Comparison of ENCODE assay signal across 23 cellular contexts in genomic region chr5:159910843-159911229, GRCh38. TPM values are rescaled to one million over a fixed set of nuclear protein-coding genes. Genes with fewer than 3 reads are reported as not detected.
DNase-seq lines count a peak whose midpoint lies in the region; FAIRE-seq and TF ChIP-seq lines count a peak whose summit lies in the region.
"Had no signal": no experiment of that assay in that cellular context is flagged by ENCODE, and none has a peak within 500 bp of the region (broad histone marks: within the 10 kb centered on the region; RNA-seq: fewer than 3 reads in every experiment).

No MANE protein-coding gene starts in this region.

- H3K4me1 ChIP-seq in mammary epithelial cell (ENCODE audit: insufficient read depth, low read length) (peaks cover 65% of the 10 kb centered on the region), kidney (ENCODE audit: control insufficient read depth in 1 of 2, insufficient read depth in 1 of 2, low read depth in 1 of 2, low read length in 2 of 2) (peaks cover 23 to 43% of the 10 kb centered on the region in 2 donors), neuronal stem cell (ENCODE audit: control insufficient read depth in 2 of 2, insufficient read depth in 1 of 2, low read depth in 1 of 2, low read length in 2 of 2) (peaks cover 0 to 12% of the 10 kb centered on the region in 2 donors)
- H3K4me1 ChIP-seq: BE2C, Caco-2 had no signal

- no peak overlapping the region for H2BK15ac ChIP-seq in neuronal stem cell (ENCODE audit: low read length)

- H2AFZ ChIP-seq in mammary epithelial cell (ENCODE audit: low read depth, low read length) (no peak overlapping the region), neuronal stem cell (ENCODE audit: low read length) (no peak overlapping the region)
- H2AFZ ChIP-seq: GM23248 had no signal

- H3K4me3 Mint-ChIP-seq in MCF 10A (ENCODE audit: unreplicated experiment): no peak overlapping the region
- H3K4me3 Mint-ChIP-seq in chondrocyte (ENCODE audit: unreplicated experiment): no peak overlapping the region
- H3K4me3 Mint-ChIP-seq: CD4-positive, CD25-positive, alpha-beta regulatory T cell had no signal

- FAIRE-seq in kidney (lab: Jason Lieb, UNC) (no peak), frontal cortex (lab: Jason Lieb, UNC) (no peak)

- CTCF ChIA-PET in MCF 10A (lab: Yijun Ruan, JAX): interaction anchor here (0.5 to 4.8 kb wide), 4 partner anchors 26 to 466 kb away, joined by 3 to 22 read pairs (median 6); no protein-coding TSS in a partner anchor
- CTCF ChIA-PET in mammary epithelial cell (lab: Charles Lee; ENCODE audit: low non-redundant PET): no interaction called here

- no peak overlapping the region for H2BK120ac ChIP-seq in neuronal stem cell (ENCODE audit: low read depth, low read length)

- no peak overlapping the region for H4K8ac ChIP-seq in neuronal stem cell (ENCODE audit: low read depth, low read length)

- no peaks in the 10 kb centered on the region for H3K27me3 ChIP-seq in mammary epithelial cell (ENCODE audit: insufficient read depth, low read length)
- peaks cover 0 to 41% (median 11%) of the 10 kb centered on the region in 3 experiments for H3K27me3 ChIP-seq in neuronal stem cell (ENCODE audit: control insufficient read depth in 3 of 3, insufficient read depth in 3 of 3, low read depth in 1 of 3, low read length in 3 of 3)

- H3K36me3 Mint-ChIP-seq in MCF 10A (ENCODE audit: insufficient read depth, unreplicated experiment) (peaks cover 6% of the 10 kb centered on the region), chondrocyte (ENCODE audit: low read depth) (no peaks in the 10 kb centered on the region)
- H3K36me3 Mint-ChIP-seq: CD4-positive, CD25-positive, alpha-beta regulatory T cell had no signal

- in situ Hi-C loops in mammary epithelial cell (cut with MboI; ENCODE audit: low sequenced_read_pairs in 2 of 2): loop anchor here (10.0 to 25.0 kb wide), 3 partner anchors 324 to 466 kb away; no protein-coding TSS in a partner anchor

- intact Hi-C loops in MCF 10A (cut with micrococcal nuclease) (no loop called here), mammary epithelial cell (cut with micrococcal nuclease) (no loop called here), kidney (cut with DNase I) (no loop called here)

- H4K91ac ChIP-seq in neuronal stem cell (ENCODE audit: low read depth, low read length, poor library complexity): no peak overlapping the region

- H3K79me1 ChIP-seq in neuronal stem cell (ENCODE audit: low read depth, low read length): no peaks in the 10 kb centered on the region

- H3K9me3 Mint-ChIP-seq in MCF 10A (ENCODE audit: unreplicated experiment) (no peaks in the 10 kb centered on the region), chondrocyte (ENCODE audit: low read depth) (no peaks in the 10 kb centered on the region)

- H3K4me2 ChIP-seq in mammary epithelial cell (ENCODE audit: insufficient read depth, low read depth, low read length): no peak overlapping the region
- no peak overlapping the region for H3K4me2 ChIP-seq in neuronal stem cell (ENCODE audit: insufficient read depth, low read length, poor library complexity, severe bottlenecking)

- no peak overlapping the region for H3K9ac ChIP-seq in mammary epithelial cell (ENCODE audit: insufficient read depth, low read length)
- H3K9ac ChIP-seq in kidney (ENCODE audit: low read length in 2 of 2): no peak overlapping the region
- no peak overlapping the region for H3K9ac ChIP-seq in neuronal stem cell (ENCODE audit: low read depth, low read length, poor library complexity)
- H3K9ac ChIP-seq: GM23248 had no signal

- H3K4ac ChIP-seq in neuronal stem cell (ENCODE audit: low read length): no peak overlapping the region

- no peak overlapping the region for H2BK12ac ChIP-seq in neuronal stem cell (ENCODE audit: low read length)

- H3K4me3 ChIP-seq in mammary epithelial cell (replicated peaks in 1 of 3; ENCODE audit: insufficient read depth in 1 of 3, low read depth in 2 of 3, low read length in 3 of 3) (no peak overlapping the region), kidney (ENCODE audit: low read length in 2 of 2) (no peak overlapping the region), neuronal stem cell (ENCODE audit: low read length in 2 of 2) (no peak overlapping the region)
- H3K4me3 ChIP-seq: GM23248 had no signal

- H2BK5ac ChIP-seq in neuronal stem cell (ENCODE audit: low read length): no peak overlapping the region

- no peak for DNase-seq in MCF 10A (ENCODE audit: unreplicated experiment)
- DNase-seq in mammary epithelial cell: no peak
- no peak for DNase-seq in kidney
- no peak for DNase-seq in neuronal stem cell (ENCODE audit: low spot score)
- DNase-seq in frontal cortex (ENCODE audit: low spot score in 2 of 2): no peak
- no peak for DNase-seq in activated naive CD4-positive, alpha-beta T cell treated with Interleukin-2 at 50 U/mL for 16 hours
- no peak for DNase-seq in NCI-H2107 (lab: John Stamatoyannopoulos, UW)
- no peak for DNase-seq in chondrocyte (ENCODE audit: low spot score)
- DNase-seq: 8988T; BE2C; Caco-2; CD4-positive, CD25-positive, alpha-beta regulatory T cell; DMS153; GDM1; GM23248; KBM-7; NCI-H1105 treated with DMSO at 0.1 percent for 48 hours; NCI-H1694; NCI-H2081 treated with DMSO at 0.1 percent for 48 hours; NK-92 treated with Interleukin-12 subunit alpha and Interleukin-12 subunit beta, amount 100 ng/mL, for 24 hours; SHP77 had no signal

- H3K9me3 ChIP-seq in mammary epithelial cell (replicated peaks; ENCODE audit: insufficient read depth, low read length): no peaks in the 10 kb centered on the region
- no peaks in the 10 kb centered on the region for H3K9me3 ChIP-seq in kidney (ENCODE audit: control insufficient read depth in 1 of 2, low read length in 2 of 2)
- no peaks in the 10 kb centered on the region for H3K9me3 ChIP-seq in neuronal stem cell (replicated peaks in 1 of 2; ENCODE audit: control insufficient read depth in 2 of 2, insufficient read depth in 1 of 2, low read depth in 1 of 2, low read length in 2 of 2)
- H3K9me3 ChIP-seq: BE2C, Caco-2 had no signal

- H3K14ac ChIP-seq in neuronal stem cell (ENCODE audit: low read length): no peak overlapping the region

- dilution Hi-C loops in mammary epithelial cell (cut with HindIII; ENCODE audit: low sequenced_read_pairs): no loop called here

- H2AK5ac ChIP-seq in neuronal stem cell (ENCODE audit: low read depth, low read length): peak overlapping the region; percentile 32

- H3K27ac Mint-ChIP-seq in MCF 10A (ENCODE audit: low read depth, unreplicated experiment) (peak overlapping the region; percentile 71), chondrocyte (ENCODE audit: unreplicated experiment) (no peak overlapping the region)
- H3K27ac Mint-ChIP-seq: CD4-positive, CD25-positive, alpha-beta regulatory T cell had no signal

- no peaks in the 10 kb centered on the region for H4K20me1 ChIP-seq in mammary epithelial cell (ENCODE audit: insufficient read depth, low read length)

- POLR2A ChIA-PET in MCF 10A (lab: Yijun Ruan, JAX): interaction anchor here (1.9 kb wide), 1 partner anchor 17 kb away, joined by 4 read pairs; no protein-coding TSS in a partner anchor

- H3K27ac ChIP-seq in mammary epithelial cell (ENCODE audit: insufficient read depth, low read depth, low read length): no peak overlapping the region
- H3K27ac ChIP-seq in kidney (ENCODE audit: low read depth in 2 of 2, low read length in 2 of 2): peak overlapping the region; percentile 69 to 80
- no peak overlapping the region for H3K27ac ChIP-seq in neuronal stem cell (replicated peaks; ENCODE audit: low read length)
- H3K27ac ChIP-seq: GM23248 had no signal

- H3K27me3 Mint-ChIP-seq in MCF 10A (ENCODE audit: insufficient read depth, unreplicated experiment) (no peaks in the 10 kb centered on the region), chondrocyte (ENCODE audit: low read depth) (peaks cover 5% of the 10 kb centered on the region)

- no peak overlapping the region for H3K23ac ChIP-seq in neuronal stem cell (ENCODE audit: low read depth, low read length, poor library complexity)

- TF ChIP-seq CTCF in MCF 10A (IDR thresholded peaks at IDR 0.05; ENCODE audit: unreplicated experiment): no peak
- TF ChIP-seq CTCF in mammary epithelial cell (conservative IDR thresholded peaks at IDR 0.05 in 1 of 2, IDR thresholded peaks at IDR 0.05 in 1 of 2; ENCODE audit: extremely low read depth in 1 of 2, insufficient read depth in 1 of 2, low read depth in 1 of 2, low read length in 2 of 2): no peak
- TF ChIP-seq CTCF in kidney (IDR thresholded peaks at IDR 0.05; ENCODE audit: borderline replicate concordance, extremely low read depth, insufficient read depth): no peak
- TF ChIP-seq CTCF in chondrocyte (IDR thresholded peaks at IDR 0.05): no peak

- H3K79me2 ChIP-seq in mammary epithelial cell (ENCODE audit: insufficient read depth, low read length): no peaks in the 10 kb centered on the region

- no peak overlapping the region for H3K18ac ChIP-seq in neuronal stem cell (ENCODE audit: low read length)

- WGBS in mammary epithelial cell (ENCODE audit: low coverage, missing lambda C conversion rate): 72% methylated on average over 2 of the region's 2 CpGs
- no CpG with 5 or more reads among the region's 2 CpGs for WGBS in neuronal stem cell (ENCODE audit: extremely low coverage in 2 of 2, insufficient read length in 2 of 2, insufficient replicate concordance in 1 of 2), 2 donors

- BruUV-seq in MCF 10A (replicated peaks; lab: Mats Ljungman, UMichigan) (no TSS peak), mammary epithelial cell (replicated peaks; lab: Mats Ljungman, UMichigan) (no TSS peak)

- H3K4me1 Mint-ChIP-seq in MCF 10A (ENCODE audit: insufficient read depth, unreplicated experiment) (peaks cover 79% of the 10 kb centered on the region), chondrocyte (ENCODE audit: low read depth) (peaks cover 47% of the 10 kb centered on the region)

- no peaks in the 10 kb centered on the region for H3K36me3 ChIP-seq in mammary epithelial cell (ENCODE audit: insufficient read depth, low read length)
- no peaks in the 10 kb centered on the region for H3K36me3 ChIP-seq in kidney (ENCODE audit: control insufficient read depth in 1 of 2, insufficient read depth in 2 of 2, low read length in 2 of 2)
- no peaks in the 10 kb centered on the region for H3K36me3 ChIP-seq in neuronal stem cell (replicated peaks in 1 of 2; ENCODE audit: control insufficient read depth in 2 of 2, insufficient read depth in 2 of 2, low read length in 2 of 2)
- H3K36me3 ChIP-seq: BE2C had no signal

RNA-seq across cellular contexts. Expression of gene ADRA1B, which starts 5.4 kb away (rescaled TPM):
- total RNA-seq in MCF 10A (2022): 0.14 TPM in 1 of 2 replicates, not detected in the other
- total RNA-seq in mammary epithelial cell: under 1 TPM; 0.67 to 0.80 TPM
- polyA plus RNA-seq in mammary epithelial cell: 0.77 TPM
- 5.4 TPM for polyA minus RNA-seq in mammary epithelial cell
- total RNA-seq in kidney: 1.6 TPM
- 2.3 TPM for polyA plus RNA-seq in kidney (ENCODE audit: insufficient read depth, low read depth, low replicate concordance)
- polyA plus RNA-seq in neuronal stem cell (2013, experiment 1 of 2): 0.14 TPM
- polyA plus RNA-seq in neuronal stem cell (2013, experiment 2 of 2): 0.18 TPM
- total RNA-seq in frontal cortex: 1.2 TPM
- total RNA-seq in chondrocyte: 0.72 to 2.9 TPM (median 1.1 TPM) in 3 replicates
- total RNA-seq: Caco-2; CD4-positive, CD25-positive, alpha-beta regulatory T cell; OCI-LY7; RPMI7951 had no signal
- polyA plus RNA-seq: CD4-positive, CD25-positive, alpha-beta regulatory T cell; GM23248 had no signal

Comparison
In these comparisons a context has a peak if more than half of its experiments do, and no peak if none do; other contexts are left out.
1. H3K27ac ChIP-seq: peak in kidney (2 of 2); none in mammary epithelial cell (single experiment) and neuronal stem cell (single experiment).